In genomic region chr17:18236494-18236893, GRCh38 we compare ENCODE assay signal across 1 cellular context.
TF ChIP-seq lines count a peak whose summit lies in the region.

No MANE protein-coding gene starts in this region.

TF ChIP-seq in endothelial cell of umbilical vein, 7 proteins besides CTCF, POLR2A, EP300 and RAD21:
- TF ChIP-seq MAX (IDR thresholded peaks at IDR 0.05; ENCODE audit: insufficient read depth, insufficient read length) (no peak), GATA2 (IDR thresholded peaks at IDR 0.05; ENCODE audit: insufficient read depth, insufficient read length, low read depth, low read length) (no peak), JUN (IDR thresholded peaks at IDR 0.05; ENCODE audit: borderline replicate concordance, insufficient read depth, insufficient read length, low read depth) (no peak), FOS (IDR thresholded peaks at IDR 0.05; ENCODE audit: borderline replicate concordance, insufficient read depth, low read length) (no peak), POLR2AphosphoS5 (IDR thresholded peaks at IDR 0.05; ENCODE audit: insufficient read depth, low read depth, low read length) (no peak), MYC (IDR thresholded peaks at IDR 0.05; ENCODE audit: low read depth, low read length) (no peak), EZH2 (IDR thresholded peaks at IDR 0.05; ENCODE audit: borderline replicate concordance, low read depth, low read length, severe bottlenecking) (no peak)
